24 cellular contexts compared by ENCODE assay signal in the genomic region with DNA sequence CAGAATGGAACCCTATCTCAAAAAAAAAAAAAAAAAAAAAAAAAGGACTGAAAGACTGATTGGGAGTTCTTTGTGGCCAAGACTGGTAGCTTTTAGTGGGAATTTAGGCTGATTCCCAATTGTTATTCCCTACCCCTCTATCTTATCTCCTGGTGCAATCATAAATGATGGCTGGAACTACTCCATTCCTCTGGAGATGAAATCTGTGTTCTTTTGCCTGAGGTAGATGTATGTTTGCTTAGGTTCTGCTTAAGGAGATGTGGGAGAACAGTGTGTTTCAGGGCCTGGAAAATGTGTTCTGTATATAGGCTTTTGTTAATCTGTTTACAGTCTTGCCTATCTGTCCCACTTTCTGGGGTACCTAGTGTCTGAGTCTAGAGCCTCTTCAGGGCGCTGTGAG.
"Had no signal": no experiment of that assay in that cellular context is flagged by ENCODE, and none has a peak within 500 bp of the region (broad histone marks: within the 10 kb centered on the region; RNA-seq: fewer than 3 reads in every experiment).

No MANE protein-coding gene starts in this region.

- H3K4me3 Mint-ChIP-seq: mesothelial cell of epicardium; naive B cell; natural killer cell; stimulated activated naive B cell treated with anti-CD40 and anti-IgM and Interleukin-4, amounts not matched to agents 10 μg/mL and 1 μg/mL and 100 μg/mL, for 72 hours; stimulated activated naive CD8-positive, alpha-beta T cell treated with anti-CD3 and anti-CD28 coated beads, Interleukin-15, amount 100 ng/mL, for 72 hours; type B pancreatic cell had no signal

- H3K4me1 ChIP-seq: prostate gland, testis, tibial artery, uterus had no signal

- H3K9me3 ChIP-seq: left ventricle myocardium inferior, ovary, prostate gland, testis, tibial artery, uterus had no signal

- H3K4me3 ChIP-seq: hepatocyte, left ventricle myocardium inferior, lung, ovary, prostate gland, skin epidermis, testis, tibial artery, uterus had no signal

- ATAC-seq: natural killer cell; right cardiac atrium; sciatic nerve; stimulated activated naive B cell treated with anti-CD40 and anti-IgM and Interleukin-4, amounts not matched to agents 10 μg/mL and 1 μg/mL and 100 μg/mL, for 72 hours; stimulated activated naive CD8-positive, alpha-beta T cell treated with anti-CD3 and anti-CD28 coated beads, Interleukin-15, amount 100 ng/mL, for 72 hours had no signal

- H3K27me3 ChIP-seq: hepatocyte, ovary, testis, tibial artery, uterus had no signal

- H3K27ac Mint-ChIP-seq: mesothelial cell of epicardium; naive B cell; natural killer cell; stimulated activated naive B cell treated with anti-CD40 and anti-IgM and Interleukin-4, amounts not matched to agents 10 μg/mL and 1 μg/mL and 100 μg/mL, for 72 hours; stimulated activated naive CD8-positive, alpha-beta T cell treated with anti-CD3 and anti-CD28 coated beads, Interleukin-15, amount 100 ng/mL, for 72 hours; type B pancreatic cell had no signal

- H3K36me3 Mint-ChIP-seq: natural killer cell had no signal

- H3K9me3 Mint-ChIP-seq: mesothelial cell of epicardium; naive B cell; natural killer cell; stimulated activated naive B cell treated with anti-CD40 and anti-IgM and Interleukin-4, amounts not matched to agents 10 μg/mL and 1 μg/mL and 100 μg/mL, for 72 hours; stimulated activated naive CD8-positive, alpha-beta T cell treated with anti-CD3 and anti-CD28 coated beads, Interleukin-15, amount 100 ng/mL, for 72 hours; type B pancreatic cell had no signal

- H3K27ac ChIP-seq: hepatocyte, left ventricle myocardium inferior, ovary, prostate gland, skin epidermis, testis, tibial artery, uterus had no signal

- H3K27me3 Mint-ChIP-seq: naive B cell; stimulated activated naive B cell treated with anti-CD40 and anti-IgM and Interleukin-4, amounts not matched to agents 10 μg/mL and 1 μg/mL and 100 μg/mL, for 72 hours; stimulated activated naive CD8-positive, alpha-beta T cell treated with anti-CD3 and anti-CD28 coated beads, Interleukin-15, amount 100 ng/mL, for 72 hours; type B pancreatic cell had no signal

- DNase-seq: islet precursor cell; left ventricle myocardium inferior; mesendoderm; naive B cell; natural killer cell; ovary; retina; right cardiac atrium; stimulated activated CD4-positive, alpha-beta T cell treated with anti-CD3 and anti-CD28 coated beads, Interleukin-12 subunit alpha, Interleukin-12 subunit beta, amount 100 ng/mL, for 4 hours; stimulated activated CD4-positive, alpha-beta T cell treated with anti-CD3 and anti-CD28 coated beads, Interleukin-15, amount 100 ng/mL, for 24 hours; stimulated activated CD4-positive, alpha-beta T cell treated with anti-CD3 and anti-CD28 coated beads, Interleukin-2, amount 100 ng/mL, for 24 hours; stimulated activated CD4-positive, alpha-beta T cell treated with anti-CD3 and anti-CD28 coated beads, Interleukin-4, amount 100 ng/mL, for 1 hour; stimulated activated naive B cell treated with anti-CD40 and anti-IgM and Interleukin-4, amounts not matched to agents 10 μg/mL and 1 μg/mL and 100 μg/mL, for 72 hours; stimulated activated naive CD8-positive, alpha-beta T cell treated with anti-CD3 and anti-CD28 coated beads, Interleukin-15, amount 100 ng/mL, for 72 hours; testis; tibial artery; uterus had no signal

- H3K36me3 ChIP-seq: ovary, prostate gland, uterus had no signal
